23 cellular contexts compared by ENCODE assay signal in the genomic region with DNA sequence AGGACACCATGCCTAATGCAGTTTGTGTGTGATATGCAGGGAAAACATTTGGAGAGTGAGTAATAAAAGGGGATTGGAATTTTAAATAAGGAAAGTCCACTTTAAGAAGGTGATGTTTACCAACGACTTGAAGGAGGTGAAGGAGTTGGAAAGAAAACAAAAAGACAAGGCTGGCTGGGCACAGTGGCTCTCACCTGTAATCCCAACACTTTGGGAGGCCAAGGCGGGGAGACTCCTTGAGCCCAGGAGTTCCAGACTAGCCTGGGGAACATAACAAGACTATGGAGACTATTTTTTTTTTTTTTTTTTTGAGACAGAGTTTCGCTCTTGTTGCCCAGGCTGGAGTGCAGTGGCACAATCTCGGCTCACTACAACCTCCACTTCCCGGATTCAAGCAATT. TPM values are rescaled to one million over a fixed set of nuclear protein-coding genes. Genes with fewer than 3 reads are reported as not detected.
DNase-seq lines count a peak whose midpoint lies in the region; ATAC-seq and TF ChIP-seq lines count a peak whose summit lies in the region.
"Had no signal": no experiment of that assay in that cellular context is flagged by ENCODE, and none has a peak within 500 bp of the region (broad histone marks: within the 10 kb centered on the region; RNA-seq: fewer than 3 reads in every experiment).

No MANE protein-coding gene starts in this region.

- H3K4me1 ChIP-seq in spleen = peaks cover 0 to 12% (median 7%) of the 10 kb centered on the region in 6 donors
- H3K4me1 ChIP-seq: BE2C had no signal

- no peak for DNase-seq in activated naive CD8-positive, alpha-beta T cell treated with anti-CD3 and anti-CD28 coated beads for 36 hours
- no peak for DNase-seq in activated naive CD8-positive, alpha-beta T cell treated with anti-CD3 and anti-CD28 coated beads, Interleukin-2, amount 50 U/mL, for 24 hours
- peak; percentile 18 for DNase-seq in mesenteric fat pad (ENCODE audit: low spot score)
- DNase-seq in spleen = peak; percentile 14
- DNase-seq in AG20443 (ENCODE audit: low spot score) = no peak
- DNase-seq in HFFc6 = no peak
- DNase-seq in NK-92 treated with Interleukin-12 subunit alpha and Interleukin-12 subunit beta, amount 100 ng/mL, for 24 hours (lab: John Stamatoyannopoulos, UW) = no peak
- DNase-seq in type B pancreatic cell (ENCODE audit: extremely low spot score, unreplicated experiment) = no peak
- DNase-seq: AML-193; BE2C; CD4-positive, alpha-beta T cell; CD8-positive, alpha-beta memory T cell; DMS 273 treated with DMSO at 0.1 percent for 48 hours; DMS79; EL; GDM1; GM23248; H7; HCEC 1CT had no signal

- ATAC-seq in activated naive CD8-positive, alpha-beta T cell treated with anti-CD3 and anti-CD28 coated beads, Interleukin-2, amount 50 U/mL, for 24 hours = no peak
- ATAC-seq: GM12878 had no signal

- no peak for TF ChIP-seq POLR2A in spleen (IDR thresholded peaks at IDR 0.05)

- intact Hi-C loops in spleen (cut with DNase I; ENCODE audit: low total_unique reads) = no loop called here

- no peaks in the 10 kb centered on the region for H3K36me3 Mint-ChIP-seq in activated naive CD8-positive, alpha-beta T cell treated with anti-CD3 and anti-CD28 coated beads for 36 hours
- no peaks in the 10 kb centered on the region for H3K36me3 Mint-ChIP-seq in activated naive CD8-positive, alpha-beta T cell treated with anti-CD3 and anti-CD28 coated beads, Interleukin-2, amount 50 U/mL, for 24 hours (ENCODE audit: low read depth)
- no peaks in the 10 kb centered on the region for H3K36me3 Mint-ChIP-seq in HFFc6 (ENCODE audit: low read depth)
- no peaks in the 10 kb centered on the region for H3K36me3 Mint-ChIP-seq in type B pancreatic cell

- peak overlapping the region; percentile 16 for H3K27ac Mint-ChIP-seq in activated naive CD8-positive, alpha-beta T cell treated with anti-CD3 and anti-CD28 coated beads for 36 hours
- H3K27ac Mint-ChIP-seq in activated naive CD8-positive, alpha-beta T cell treated with anti-CD3 and anti-CD28 coated beads, Interleukin-2, amount 50 U/mL, for 24 hours = no peak overlapping the region
- H3K27ac Mint-ChIP-seq in HFFc6 (no peak overlapping the region), type B pancreatic cell (no peak overlapping the region)
- H3K27ac Mint-ChIP-seq: CD4-positive, alpha-beta T cell; CD8-positive, alpha-beta memory T cell had no signal

- no peaks in the 10 kb centered on the region for H3K9me3 ChIP-seq in spleen
- H3K9me3 ChIP-seq: BE2C; BLaER1 treated with 17β-estradiol and CSF1 and Interleukin-3, amounts not matched to agents 10 nM and 100 nM had no signal

- H3K4me3 Mint-ChIP-seq in activated naive CD8-positive, alpha-beta T cell treated with anti-CD3 and anti-CD28 coated beads for 36 hours = no peak overlapping the region
- no peak overlapping the region for H3K4me3 Mint-ChIP-seq in activated naive CD8-positive, alpha-beta T cell treated with anti-CD3 and anti-CD28 coated beads, Interleukin-2, amount 50 U/mL, for 24 hours
- H3K4me3 Mint-ChIP-seq in HFFc6 (no peak overlapping the region), type B pancreatic cell (no peak overlapping the region)
- H3K4me3 Mint-ChIP-seq: CD14-positive monocyte; CD4-positive, alpha-beta T cell; CD8-positive, alpha-beta memory T cell had no signal

- TF ChIP-seq CTCF in spleen (IDR thresholded peaks at IDR 0.05 in 8 of 11, conservative IDR thresholded peaks at IDR 0.05 in 3 of 11) = no peak
- TF ChIP-seq CTCF in HFFc6 (IDR thresholded peaks at IDR 0.05) = no peak
- no peak for TF ChIP-seq CTCF in type B pancreatic cell (conservative IDR thresholded peaks at IDR 0.05)

- H3K4me3 ChIP-seq in spleen = no peak overlapping the region
- H3K4me3 ChIP-seq: BLaER1 treated with 17β-estradiol and CSF1 and Interleukin-3, amounts not matched to agents 10 nM and 100 nM; GM12878; GM23248 had no signal

- H3K27ac ChIP-seq in spleen = no peak overlapping the region
- H3K27ac ChIP-seq: 22Rv1; BLaER1 treated with 17β-estradiol and CSF1 and Interleukin-3, amounts not matched to agents 10 nM and 100 nM; GM23248 had no signal

- no peaks in the 10 kb centered on the region for H3K9me3 Mint-ChIP-seq in activated naive CD8-positive, alpha-beta T cell treated with anti-CD3 and anti-CD28 coated beads for 36 hours
- no peaks in the 10 kb centered on the region for H3K9me3 Mint-ChIP-seq in activated naive CD8-positive, alpha-beta T cell treated with anti-CD3 and anti-CD28 coated beads, Interleukin-2, amount 50 U/mL, for 24 hours
- H3K9me3 Mint-ChIP-seq in HFFc6 (no peaks in the 10 kb centered on the region), type B pancreatic cell (no peaks in the 10 kb centered on the region)
- H3K9me3 Mint-ChIP-seq: CD4-positive, alpha-beta T cell; CD8-positive, alpha-beta memory T cell had no signal

- no peaks in the 10 kb centered on the region for H3K36me3 ChIP-seq in spleen
- H3K36me3 ChIP-seq: BE2C had no signal

- H3K4me1 Mint-ChIP-seq in activated naive CD8-positive, alpha-beta T cell treated with anti-CD3 and anti-CD28 coated beads for 36 hours = no peaks in the 10 kb centered on the region
- H3K4me1 Mint-ChIP-seq in activated naive CD8-positive, alpha-beta T cell treated with anti-CD3 and anti-CD28 coated beads, Interleukin-2, amount 50 U/mL, for 24 hours = peaks cover 4% of the 10 kb centered on the region
- H3K4me1 Mint-ChIP-seq in HFFc6 (ENCODE audit: low read depth) (peaks cover 5% of the 10 kb centered on the region; the same call in 1 of the 2 replicates), type B pancreatic cell (ENCODE audit: unreplicated experiment) (no peaks in the 10 kb centered on the region)
- H3K4me1 Mint-ChIP-seq: CD14-positive monocyte had no signal

- WGBS in spleen, 5 donors = 71 to 91% (median 81%) methylated on average over 1 to 5 of the region's 5 CpGs

- H3K27me3 ChIP-seq in spleen (replicated peaks in 1 of 7) = no peaks in the 10 kb centered on the region
- H3K27me3 ChIP-seq: BE2C had no signal

- H3K27me3 Mint-ChIP-seq in activated naive CD8-positive, alpha-beta T cell treated with anti-CD3 and anti-CD28 coated beads for 36 hours = no peaks in the 10 kb centered on the region
- no peaks in the 10 kb centered on the region for H3K27me3 Mint-ChIP-seq in activated naive CD8-positive, alpha-beta T cell treated with anti-CD3 and anti-CD28 coated beads, Interleukin-2, amount 50 U/mL, for 24 hours
- H3K27me3 Mint-ChIP-seq in HFFc6 (ENCODE audit: insufficient read depth) = no peaks in the 10 kb centered on the region; the same call in 1 of the 2 replicates
- no peaks in the 10 kb centered on the region for H3K27me3 Mint-ChIP-seq in type B pancreatic cell
- H3K27me3 Mint-ChIP-seq: CD4-positive, alpha-beta T cell had no signal

RNA-seq across cellular contexts. Expression of a gene that starts 11.0 kb away (rescaled TPM):
- 10 to 100 TPM; 79.6 to 84.2 TPM for total RNA-seq in activated naive CD8-positive, alpha-beta T cell treated with anti-CD3 and anti-CD28 coated beads for 36 hours
- total RNA-seq in mesenteric fat pad = 58.6 TPM
- total RNA-seq in spleen = 10 to 100 TPM; 42.7 to 68.1 (median 51.8) TPM
- polyA plus RNA-seq in spleen = 10 to 100 TPM; 52.6 to 88.7 (median 77.5) TPM
- total RNA-seq in HFFc6 (2021; fragmentation: NEBNext Ultra II Directional; extraction: Animal tissue kit (Norgen Biotek cat#: 25700)) = 10 to 100 TPM; 80.0 to 88.8 (median 84.4) TPM
- total RNA-seq in type B pancreatic cell (ENCODE audit: low replicate concordance) = 95.5 and 103 TPM in 2 replicates

RNA-seq across cellular contexts. Expression of a gene that starts 11.5 kb away (rescaled TPM):
- total RNA-seq in activated naive CD8-positive, alpha-beta T cell treated with anti-CD3 and anti-CD28 coated beads for 36 hours = 10 to 100 TPM; 67.2 to 69.0 TPM
- 23.6 TPM for total RNA-seq in mesenteric fat pad
- total RNA-seq in spleen = 10 to 100 TPM; 24.5 to 38.4 (median 30.9) TPM
- 10 to 100 TPM; 21.6 to 34.7 (median 27.7) TPM for polyA plus RNA-seq in spleen
- 10 to 100 TPM; 38.8 to 44.3 (median 41.7) TPM for total RNA-seq in HFFc6 (2021; fragmentation: NEBNext Ultra II Directional; extraction: Animal tissue kit (Norgen Biotek cat#: 25700))
- total RNA-seq in type B pancreatic cell (ENCODE audit: low replicate concordance) = 46.7 and 61.9 TPM in 2 replicates

RNA-seq across cellular contexts. Expression of a gene that starts 55.2 kb away (rescaled TPM):
- total RNA-seq in activated naive CD8-positive, alpha-beta T cell treated with anti-CD3 and anti-CD28 coated beads for 36 hours = not detected
- total RNA-seq in mesenteric fat pad (4.6 TPM), spleen (1 to 10 TPM; 2.2 to 6.6 (median 5.8) TPM), type B pancreatic cell (ENCODE audit: low replicate concordance) (3.5 and 16.2 TPM in 2 replicates)
- polyA plus RNA-seq in spleen = 1 to 10 TPM; 1.3 to 5.8 (median 2.8) TPM
- 1 to 10 TPM in 2 of 6 experiments, under 1 TPM in 4; 0.46 to 2.5 (median 0.67) TPM for total RNA-seq in HFFc6 (2021; fragmentation: NEBNext Ultra II Directional; extraction: Animal tissue kit (Norgen Biotek cat#: 25700))
- total RNA-seq: CD4-positive, alpha-beta T cell; CD8-positive, alpha-beta memory T cell had no signal
- polyA plus RNA-seq: CD14-positive monocyte; CD8-positive, alpha-beta memory T cell; GM12878 had no signal

Comparison
In these comparisons a context has a peak if more than half of its experiments do, and no peak if none do; other contexts are left out.
1. DNase-seq: peak in mesenteric fat pad (single experiment) and spleen (single experiment); none in activated naive CD8-positive, alpha-beta T cell treated with anti-CD3 and anti-CD28 coated beads for 36 hours (single experiment), activated naive CD8-positive, alpha-beta T cell treated with anti-CD3 and anti-CD28 coated beads, Interleukin-2, amount 50 U/mL, for 24 hours (single experiment), AG20443 (single experiment), HFFc6 (single experiment), NK-92 treated with Interleukin-12 subunit alpha and Interleukin-12 subunit beta, amount 100 ng/mL, for 24 hours (single experiment) and type B pancreatic cell (single experiment).